1 cellular context compared by ENCODE assay signal in the genomic region with DNA sequence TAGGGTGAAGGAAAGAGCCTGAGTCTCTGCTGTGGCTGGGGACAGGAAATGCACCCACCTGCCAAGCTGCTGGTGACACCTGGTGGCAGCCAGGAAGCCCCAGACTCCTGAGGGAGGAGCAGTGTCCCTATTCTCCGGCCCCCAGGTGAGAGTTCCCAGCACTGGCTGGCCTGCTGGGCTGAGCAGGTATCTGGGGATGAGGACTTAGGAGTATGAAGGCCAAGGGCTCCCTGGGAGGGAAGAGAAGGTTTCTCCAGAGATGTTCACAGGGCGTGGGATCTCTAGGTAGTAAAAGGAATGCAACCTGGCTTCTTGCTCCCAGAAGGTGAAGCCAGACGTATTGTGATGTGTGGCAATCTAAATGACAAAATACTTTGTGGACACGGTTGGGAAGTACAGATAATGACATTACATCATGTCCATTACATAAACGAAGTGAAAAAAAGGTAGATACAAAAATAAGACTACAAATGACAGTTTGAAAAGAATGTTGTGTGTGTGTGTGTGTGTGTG.
TF ChIP-seq lines count a peak whose summit lies in the region.

No MANE protein-coding gene starts in this region.

TF ChIP-seq in HepG2, 621 proteins besides CTCF, POLR2A, EP300 and RAD21 (continued from another document and continues in another):
- no peak for TF ChIP-seq POGK (CRISPR knock-in tag; conservative IDR thresholded peaks at IDR 0.05)
- TF ChIP-seq PHF21A (CRISPR knock-in tag; IDR thresholded peaks at IDR 0.05): no peak
- no peak for TF ChIP-seq GRHL1 (CRISPR knock-in tag; conservative IDR thresholded peaks at IDR 0.05)
- no peak for TF ChIP-seq MYNN (CRISPR knock-in tag; IDR thresholded peaks at IDR 0.05; ENCODE audit: low read depth)
- peak; percentile 46 for TF ChIP-seq ATF7 (IDR thresholded peaks at IDR 0.05)
- TF ChIP-seq ATF7 (CRISPR knock-in tag; IDR thresholded peaks at IDR 0.05): no peak
- TF ChIP-seq ZC3H4 (CRISPR knock-in tag; IDR thresholded peaks at IDR 0.05; ENCODE audit: borderline replicate concordance): no peak
- TF ChIP-seq RBFOX2 (IDR thresholded peaks at IDR 0.05; ENCODE audit: low read depth, low read length): no peak
- no peak for TF ChIP-seq KDM5A (IDR thresholded peaks at IDR 0.05; ENCODE audit: borderline replicate concordance, low read length)
- no peak for TF ChIP-seq ZNF720 (CRISPR knock-in tag; IDR thresholded peaks at IDR 0.05)
- TF ChIP-seq, protein P1, sequence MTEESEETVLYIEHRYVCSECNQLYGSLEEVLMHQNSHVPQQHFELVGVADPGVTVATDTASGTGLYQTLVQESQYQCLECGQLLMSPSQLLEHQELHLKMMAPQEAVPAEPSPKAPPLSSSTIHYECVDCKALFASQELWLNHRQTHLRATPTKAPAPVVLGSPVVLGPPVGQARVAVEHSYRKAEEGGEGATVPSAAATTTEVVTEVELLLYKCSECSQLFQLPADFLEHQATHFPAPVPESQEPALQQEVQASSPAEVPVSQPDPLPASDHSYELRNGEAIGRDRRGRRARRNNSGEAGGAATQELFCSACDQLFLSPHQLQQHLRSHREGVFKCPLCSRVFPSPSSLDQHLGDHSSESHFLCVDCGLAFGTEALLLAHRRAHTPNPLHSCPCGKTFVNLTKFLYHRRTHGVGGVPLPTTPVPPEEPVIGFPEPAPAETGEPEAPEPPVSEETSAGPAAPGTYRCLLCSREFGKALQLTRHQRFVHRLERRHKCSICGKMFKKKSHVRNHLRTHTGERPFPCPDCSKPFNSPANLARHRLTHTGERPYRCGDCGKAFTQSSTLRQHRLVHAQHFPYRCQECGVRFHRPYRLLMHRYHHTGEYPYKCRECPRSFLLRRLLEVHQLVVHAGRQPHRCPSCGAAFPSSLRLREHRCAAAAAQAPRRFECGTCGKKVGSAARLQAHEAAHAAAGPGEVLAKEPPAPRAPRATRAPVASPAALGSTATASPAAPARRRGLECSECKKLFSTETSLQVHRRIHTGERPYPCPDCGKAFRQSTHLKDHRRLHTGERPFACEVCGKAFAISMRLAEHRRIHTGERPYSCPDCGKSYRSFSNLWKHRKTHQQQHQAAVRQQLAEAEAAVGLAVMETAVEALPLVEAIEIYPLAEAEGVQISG (CRISPR knock-in tag; IDR thresholded peaks at IDR 0.05): peak; percentile 42; the same call in 1 of the 2 replicates
- TF ChIP-seq PRMT3 (CRISPR knock-in tag; IDR thresholded peaks at IDR 0.05; ENCODE audit: borderline replicate concordance, low read depth): no peak
- TF ChIP-seq PLRG1 (conservative IDR thresholded peaks at IDR 0.05): no peak
- TF ChIP-seq NBN (conservative IDR thresholded peaks at IDR 0.05): no peak
- no peak for TF ChIP-seq CEBPG (CRISPR knock-in tag; IDR thresholded peaks at IDR 0.05)
- TF ChIP-seq, protein P2, sequence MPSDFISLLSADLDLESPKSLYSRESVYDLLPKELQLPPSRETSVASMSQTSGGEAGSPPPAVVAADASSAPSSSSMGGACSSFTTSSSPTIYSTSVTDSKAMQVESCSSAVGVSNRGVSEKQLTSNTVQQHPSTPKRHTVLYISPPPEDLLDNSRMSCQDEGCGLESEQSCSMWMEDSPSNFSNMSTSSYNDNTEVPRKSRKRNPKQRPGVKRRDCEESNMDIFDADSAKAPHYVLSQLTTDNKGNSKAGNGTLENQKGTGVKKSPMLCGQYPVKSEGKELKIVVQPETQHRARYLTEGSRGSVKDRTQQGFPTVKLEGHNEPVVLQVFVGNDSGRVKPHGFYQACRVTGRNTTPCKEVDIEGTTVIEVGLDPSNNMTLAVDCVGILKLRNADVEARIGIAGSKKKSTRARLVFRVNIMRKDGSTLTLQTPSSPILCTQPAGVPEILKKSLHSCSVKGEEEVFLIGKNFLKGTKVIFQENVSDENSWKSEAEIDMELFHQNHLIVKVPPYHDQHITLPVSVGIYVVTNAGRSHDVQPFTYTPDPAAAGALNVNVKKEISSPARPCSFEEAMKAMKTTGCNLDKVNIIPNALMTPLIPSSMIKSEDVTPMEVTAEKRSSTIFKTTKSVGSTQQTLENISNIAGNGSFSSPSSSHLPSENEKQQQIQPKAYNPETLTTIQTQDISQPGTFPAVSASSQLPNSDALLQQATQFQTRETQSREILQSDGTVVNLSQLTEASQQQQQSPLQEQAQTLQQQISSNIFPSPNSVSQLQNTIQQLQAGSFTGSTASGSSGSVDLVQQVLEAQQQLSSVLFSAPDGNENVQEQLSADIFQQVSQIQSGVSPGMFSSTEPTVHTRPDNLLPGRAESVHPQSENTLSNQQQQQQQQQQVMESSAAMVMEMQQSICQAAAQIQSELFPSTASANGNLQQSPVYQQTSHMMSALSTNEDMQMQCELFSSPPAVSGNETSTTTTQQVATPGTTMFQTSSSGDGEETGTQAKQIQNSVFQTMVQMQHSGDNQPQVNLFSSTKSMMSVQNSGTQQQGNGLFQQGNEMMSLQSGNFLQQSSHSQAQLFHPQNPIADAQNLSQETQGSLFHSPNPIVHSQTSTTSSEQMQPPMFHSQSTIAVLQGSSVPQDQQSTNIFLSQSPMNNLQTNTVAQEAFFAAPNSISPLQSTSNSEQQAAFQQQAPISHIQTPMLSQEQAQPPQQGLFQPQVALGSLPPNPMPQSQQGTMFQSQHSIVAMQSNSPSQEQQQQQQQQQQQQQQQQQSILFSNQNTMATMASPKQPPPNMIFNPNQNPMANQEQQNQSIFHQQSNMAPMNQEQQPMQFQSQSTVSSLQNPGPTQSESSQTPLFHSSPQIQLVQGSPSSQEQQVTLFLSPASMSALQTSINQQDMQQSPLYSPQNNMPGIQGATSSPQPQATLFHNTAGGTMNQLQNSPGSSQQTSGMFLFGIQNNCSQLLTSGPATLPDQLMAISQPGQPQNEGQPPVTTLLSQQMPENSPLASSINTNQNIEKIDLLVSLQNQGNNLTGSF (CRISPR knock-in tag; IDR thresholded peaks at IDR 0.05): no peak
- TF ChIP-seq MTF1 (CRISPR knock-in tag; IDR thresholded peaks at IDR 0.05): no peak
- TF ChIP-seq NR2F6 (IDR thresholded peaks at IDR 0.05): no peak
- TF ChIP-seq NR2F6 (CRISPR knock-in tag; IDR thresholded peaks at IDR 0.05): no peak
- TF ChIP-seq SALL1 (CRISPR knock-in tag; IDR thresholded peaks at IDR 0.05): peak; percentile 31; the same call in 1 of the 2 replicates
- no peak for TF ChIP-seq MZF1 (CRISPR knock-in tag; IDR thresholded peaks at IDR 0.05; ENCODE audit: borderline replicate concordance)
- TF ChIP-seq AHR (CRISPR knock-in tag; IDR thresholded peaks at IDR 0.05): 0 out of 2 replicates have a peak, but pooled peaks have one; percentile 66
- TF ChIP-seq, protein P3, sequence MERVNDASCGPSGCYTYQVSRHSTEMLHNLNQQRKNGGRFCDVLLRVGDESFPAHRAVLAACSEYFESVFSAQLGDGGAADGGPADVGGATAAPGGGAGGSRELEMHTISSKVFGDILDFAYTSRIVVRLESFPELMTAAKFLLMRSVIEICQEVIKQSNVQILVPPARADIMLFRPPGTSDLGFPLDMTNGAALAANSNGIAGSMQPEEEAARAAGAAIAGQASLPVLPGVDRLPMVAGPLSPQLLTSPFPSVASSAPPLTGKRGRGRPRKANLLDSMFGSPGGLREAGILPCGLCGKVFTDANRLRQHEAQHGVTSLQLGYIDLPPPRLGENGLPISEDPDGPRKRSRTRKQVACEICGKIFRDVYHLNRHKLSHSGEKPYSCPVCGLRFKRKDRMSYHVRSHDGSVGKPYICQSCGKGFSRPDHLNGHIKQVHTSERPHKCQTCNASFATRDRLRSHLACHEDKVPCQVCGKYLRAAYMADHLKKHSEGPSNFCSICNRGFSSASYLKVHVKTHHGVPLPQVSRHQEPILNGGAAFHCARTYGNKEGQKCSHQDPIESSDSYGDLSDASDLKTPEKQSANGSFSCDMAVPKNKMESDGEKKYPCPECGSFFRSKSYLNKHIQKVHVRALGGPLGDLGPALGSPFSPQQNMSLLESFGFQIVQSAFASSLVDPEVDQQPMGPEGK (CRISPR knock-in tag; IDR thresholded peaks at IDR 0.05): peak; percentile 54
- no peak for TF ChIP-seq ZNF180 (CRISPR knock-in tag; IDR thresholded peaks at IDR 0.05; ENCODE audit: borderline replicate concordance, low read depth)
- TF ChIP-seq HNRNPUL1 (IDR thresholded peaks at IDR 0.05; ENCODE audit: low read depth, low read length): no peak
- no peak for TF ChIP-seq ZSCAN25 (CRISPR knock-in tag; IDR thresholded peaks at IDR 0.05)
- no peak; the same call in 1 of the 2 replicates for TF ChIP-seq MTA1 (CRISPR knock-in tag; IDR thresholded peaks at IDR 0.05; ENCODE audit: borderline replicate concordance)
- no peak for TF ChIP-seq MAFK (conservative IDR thresholded peaks at IDR 0.05 in 1 of 2, IDR thresholded peaks at IDR 0.05 in 1 of 2; ENCODE audit: low read length in 2 of 2)
- TF ChIP-seq FOSL2 (CRISPR knock-in tag; IDR thresholded peaks at IDR 0.05): 0 out of 2 replicates have a peak, but pooled peaks have one; percentile 13
- TF ChIP-seq ETV5 (CRISPR knock-in tag; IDR thresholded peaks at IDR 0.05; ENCODE audit: borderline replicate concordance): peak; percentile 68
- TF ChIP-seq SMYD3 (CRISPR knock-in tag; IDR thresholded peaks at IDR 0.05): no peak
- TF ChIP-seq KDM5B (CRISPR knock-in tag; IDR thresholded peaks at IDR 0.05; ENCODE audit: borderline replicate concordance): peak; percentile 23; the same call in 1 of the 2 replicates
- TF ChIP-seq ZNF333 (CRISPR knock-in tag; IDR thresholded peaks at IDR 0.05; ENCODE audit: borderline replicate concordance): no peak
- peak; percentile 49; the same call in 1 of the 2 replicates for TF ChIP-seq ZNF501 (CRISPR knock-in tag; IDR thresholded peaks at IDR 0.05)
- TF ChIP-seq MED8 (CRISPR knock-in tag; IDR thresholded peaks at IDR 0.05; ENCODE audit: insufficient replicate concordance): no peak
- TF ChIP-seq, protein P4, sequence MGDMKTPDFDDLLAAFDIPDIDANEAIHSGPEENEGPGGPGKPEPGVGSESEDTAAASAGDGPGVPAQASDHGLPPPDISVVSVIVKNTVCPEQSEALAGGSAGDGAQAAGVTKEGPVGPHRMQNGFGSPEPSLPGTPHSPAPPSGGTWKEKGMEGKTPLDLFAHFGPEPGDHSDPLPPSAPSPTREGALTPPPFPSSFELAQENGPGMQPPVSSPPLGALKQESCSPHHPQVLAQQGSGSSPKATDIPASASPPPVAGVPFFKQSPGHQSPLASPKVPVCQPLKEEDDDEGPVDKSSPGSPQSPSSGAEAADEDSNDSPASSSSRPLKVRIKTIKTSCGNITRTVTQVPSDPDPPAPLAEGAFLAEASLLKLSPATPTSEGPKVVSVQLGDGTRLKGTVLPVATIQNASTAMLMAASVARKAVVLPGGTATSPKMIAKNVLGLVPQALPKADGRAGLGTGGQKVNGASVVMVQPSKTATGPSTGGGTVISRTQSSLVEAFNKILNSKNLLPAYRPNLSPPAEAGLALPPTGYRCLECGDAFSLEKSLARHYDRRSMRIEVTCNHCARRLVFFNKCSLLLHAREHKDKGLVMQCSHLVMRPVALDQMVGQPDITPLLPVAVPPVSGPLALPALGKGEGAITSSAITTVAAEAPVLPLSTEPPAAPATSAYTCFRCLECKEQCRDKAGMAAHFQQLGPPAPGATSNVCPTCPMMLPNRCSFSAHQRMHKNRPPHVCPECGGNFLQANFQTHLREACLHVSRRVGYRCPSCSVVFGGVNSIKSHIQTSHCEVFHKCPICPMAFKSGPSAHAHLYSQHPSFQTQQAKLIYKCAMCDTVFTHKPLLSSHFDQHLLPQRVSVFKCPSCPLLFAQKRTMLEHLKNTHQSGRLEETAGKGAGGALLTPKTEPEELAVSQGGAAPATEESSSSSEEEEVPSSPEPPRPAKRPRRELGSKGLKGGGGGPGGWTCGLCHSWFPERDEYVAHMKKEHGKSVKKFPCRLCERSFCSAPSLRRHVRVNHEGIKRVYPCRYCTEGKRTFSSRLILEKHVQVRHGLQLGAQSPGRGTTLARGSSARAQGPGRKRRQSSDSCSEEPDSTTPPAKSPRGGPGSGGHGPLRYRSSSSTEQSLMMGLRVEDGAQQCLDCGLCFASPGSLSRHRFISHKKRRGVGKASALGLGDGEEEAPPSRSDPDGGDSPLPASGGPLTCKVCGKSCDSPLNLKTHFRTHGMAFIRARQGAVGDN (CRISPR knock-in tag; IDR thresholded peaks at IDR 0.05): peak; percentile 25; the same call in 1 of the 2 replicates
- TF ChIP-seq ZBTB2 (CRISPR knock-in tag; IDR thresholded peaks at IDR 0.05; ENCODE audit: low read depth): no peak
- peak; percentile 61 for TF ChIP-seq TEAD3 (CRISPR knock-in tag; optimal IDR thresholded peaks at IDR 0.05; ENCODE audit: borderline replicate concordance)
